26 cellular contexts compared by ENCODE assay signal in genomic region chr2:232562515-232563151, GRCh38. TPM values are rescaled to one million over a fixed set of nuclear protein-coding genes. Genes with fewer than 3 reads are reported as not detected.
DNase-seq lines count a peak whose midpoint lies in the region; ATAC-seq, FAIRE-seq and TF ChIP-seq lines count a peak whose summit lies in the region.
"Had no signal": no experiment of that assay in that cellular context is flagged by ENCODE, and none has a peak within 500 bp of the region (broad histone marks: within the 10 kb centered on the region; RNA-seq: fewer than 3 reads in every experiment).

No MANE protein-coding gene starts in this region.

- H2AFZ ChIP-seq in PC-3 (ENCODE audit: low read length), result no peak overlapping the region
- no peak overlapping the region for H2AFZ ChIP-seq in H1 (ENCODE audit: low read length)

- no peak overlapping the region for H2BK20ac ChIP-seq in H1 (ENCODE audit: low read length)

- BruUV-seq in PC-3 (replicated peaks; lab: Mats Ljungman, UMichigan), result no TSS peak

- H3K36me3 ChIP-seq in PC-3 (ENCODE audit: low read depth, low read length) (peaks cover 39% of the 10 kb centered on the region; the same call in 1 of the 2 replicates), H1 (ENCODE audit: control insufficient read depth in 2 of 4, insufficient read depth in 4 of 4, low read length in 3 of 4) (peaks cover 9 to 66% (median 35%) of the 10 kb centered on the region in 4 experiments), upper lobe of left lung (peaks cover 59 to 94% (median 72%) of the 10 kb centered on the region in 4 donors)
- H3K36me3 ChIP-seq in naive thymus-derived CD4-positive, alpha-beta T cell (ENCODE audit: control insufficient read depth in 2 of 3, insufficient read depth in 3 of 3, low read length in 3 of 3), result peaks cover 19 to 86% (median 22%) of the 10 kb centered on the region in 3 experiments

- in situ Hi-C loops in GM13977 (cut with MboI; ENCODE audit: low pct_unique_long_range_greater_than_20kb, low sequenced_read_pairs, unreplicated experiment), result no loop called here

- H2AK5ac ChIP-seq in H1 (ENCODE audit: low read depth, low read length), result no peak overlapping the region

- H2BK15ac ChIP-seq in H1 (ENCODE audit: low read length), result no peak overlapping the region

- peaks cover 2% of the 10 kb centered on the region; the same call in 1 of the 2 replicates for H3K79me1 ChIP-seq in H1 (ENCODE audit: low read depth, low read length)

- H3F3A ChIP-seq in PC-3 (ENCODE audit: low read length, unreplicated experiment), result no peaks in the 10 kb centered on the region

- peaks cover 77% of the 10 kb centered on the region for H3K36me3 Mint-ChIP-seq in stimulated activated memory B cell treated with anti-CD40 and anti-IgM and Interleukin-4, amounts not matched to agents 10 μg/mL and 1 μg/mL and 100 μg/mL, for 72 hours
- H3K36me3 Mint-ChIP-seq in naive thymus-derived CD4-positive, alpha-beta T cell, result peaks cover 15 to 66% (median 46%) of the 10 kb centered on the region in 5 donors

- no peaks in the 10 kb centered on the region for H3K79me2 ChIP-seq in PC-3 (ENCODE audit: low read length)
- no peaks in the 10 kb centered on the region for H3K79me2 ChIP-seq in H1 (ENCODE audit: control insufficient read depth in 1 of 2, insufficient read depth in 2 of 2, low read length in 2 of 2)

- no peak overlapping the region for H2BK12ac ChIP-seq in H1 (ENCODE audit: low read depth, low read length)

- peaks cover 4% of the 10 kb centered on the region for H3K4me1 ChIP-seq in PC-3 (ENCODE audit: insufficient read depth, low read length)
- no peaks in the 10 kb centered on the region for H3K4me1 ChIP-seq in H1 (replicated peaks in 1 of 4; ENCODE audit: control insufficient read depth in 3 of 4, insufficient read depth in 4 of 4, low read length in 3 of 4)
- no peaks in the 10 kb centered on the region for H3K4me1 ChIP-seq in naive thymus-derived CD4-positive, alpha-beta T cell (ENCODE audit: control insufficient read depth in 2 of 2, insufficient read depth in 2 of 2, low read length in 2 of 2)
- no peaks in the 10 kb centered on the region for H3K4me1 ChIP-seq in upper lobe of left lung

- H3K27ac ChIP-seq in PC-3 (ENCODE audit: low read length), result no peak overlapping the region
- no peak overlapping the region for H3K27ac ChIP-seq in H1 (ENCODE audit: low read depth, low read length)
- H3K27ac ChIP-seq in naive thymus-derived CD4-positive, alpha-beta T cell (ENCODE audit: low read depth, low read length), result no peak overlapping the region
- no peak overlapping the region for H3K27ac ChIP-seq in upper lobe of left lung

- H4K8ac ChIP-seq in H1 (ENCODE audit: extremely low read depth, insufficient read depth, low read length), result no peak overlapping the region

- no peak for TF ChIP-seq POLR2A in H1 (IDR thresholded peaks at IDR 0.05; ENCODE audit: control extremely low read depth in 1 of 2, low read depth in 2 of 2, low read length in 2 of 2)
- TF ChIP-seq POLR2A in upper lobe of left lung (IDR thresholded peaks at IDR 0.05), result no peak

- H3K9me2 ChIP-seq in PC-3 (replicated peaks; ENCODE audit: low read length), result no peaks in the 10 kb centered on the region

- ATAC-seq in PC-3, result no peak
- peak; percentile 83 for ATAC-seq in stimulated activated memory B cell treated with anti-CD40 and anti-IgM and Interleukin-4, amounts not matched to agents 10 μg/mL and 1 μg/mL and 100 μg/mL, for 72 hours
- no peak for ATAC-seq in naive thymus-derived CD4-positive, alpha-beta T cell
- no peak for ATAC-seq in upper lobe of left lung (ENCODE audit: low FRiP score in 2 of 2)
- ATAC-seq: activated CD4-positive, alpha-beta T cell treated with anti-CD3 and anti-CD28 coated beads for 36 hours; right cardiac atrium; SK-N-SH treated with all-trans-retinoic acid at 6 μM for 48 hours had no signal

- H3K4ac ChIP-seq in H1 (replicated peaks; ENCODE audit: insufficient read length, low read depth, low read length), result no peak overlapping the region

- FAIRE-seq in H1 (lab: Jason Lieb, UNC), result peak; percentile 28
- FAIRE-seq: keratinocyte had no signal

- no peak overlapping the region for H4K5ac ChIP-seq in H1 (ENCODE audit: insufficient read length, low read depth, low read length)

- WGBS in H1 (ENCODE audit: extremely low coverage in 1 of 2, insufficient coverage in 1 of 2, insufficient read length in 1 of 2, insufficient replicate concordance in 2 of 2, low coverage in 1 of 2, low lambda C conversion rate in 2 of 2, missing lambda C conversion rate in 1 of 2), 2 experiments, result 83% methylated on average over 8 of the region's 8 CpGs; no CpG with 5 or more reads in 1 of the 2 experiments
- 86 to 89% methylated on average over 8 of the region's 8 CpGs for WGBS in upper lobe of left lung, 2 donors

- TF ChIP-seq CTCF in GM13977 (IDR thresholded peaks at IDR 0.05; ENCODE audit: extremely low read depth, insufficient read depth, missing control alignments) (peak; percentile 0), PC-3 (conservative IDR thresholded peaks at IDR 0.05; ENCODE audit: low read depth, low read length) (peak; percentile 21; the same call in 1 of the 2 replicates), H1 (IDR thresholded peaks at IDR 0.05; ENCODE audit: control extremely low read depth in 1 of 3, insufficient read depth in 1 of 3, low read depth in 1 of 3, low read length in 3 of 3) (peak in 1 of 3 experiments; percentile 12; a peak in 1 of 4 replicates), upper lobe of left lung (IDR thresholded peaks at IDR 0.05) (no peak)

- H2BK5ac ChIP-seq in H1 (ENCODE audit: low read depth, low read length), result no peak overlapping the region

- no peaks in the 10 kb centered on the region for H3K9me3 ChIP-seq in PC-3 (ENCODE audit: low read length)
- H3K9me3 ChIP-seq in H1 (ENCODE audit: insufficient read depth in 2 of 2, low read depth in 1 of 2, low read length in 1 of 2), result no peaks in the 10 kb centered on the region
- no peaks in the 10 kb centered on the region for H3K9me3 ChIP-seq in naive thymus-derived CD4-positive, alpha-beta T cell (ENCODE audit: control insufficient read depth in 2 of 3, low read length in 3 of 3)
- no peaks in the 10 kb centered on the region for H3K9me3 ChIP-seq in upper lobe of left lung
- H3K9me3 ChIP-seq: spleen had no signal

- H3K4me3 Mint-ChIP-seq in stimulated activated memory B cell treated with anti-CD40 and anti-IgM and Interleukin-4, amounts not matched to agents 10 μg/mL and 1 μg/mL and 100 μg/mL, for 72 hours, result no peak overlapping the region
- H3K4me3 Mint-ChIP-seq in naive thymus-derived CD4-positive, alpha-beta T cell, result peak overlapping the region in 1 of 10 donors; percentile 45
- H3K4me3 Mint-ChIP-seq: activated CD4-positive, alpha-beta T cell treated with anti-CD3 and anti-CD28 coated beads for 36 hours; CD4-positive, CD25-positive, alpha-beta regulatory T cell had no signal

- no peak overlapping the region for H3K56ac ChIP-seq in H1 (replicated peaks; ENCODE audit: insufficient read length, low read depth, low read length)

- no peak overlapping the region for H3K23ac ChIP-seq in H1 (ENCODE audit: insufficient read length)

- H3K27me3 ChIP-seq in PC-3 (ENCODE audit: low read length) (no peaks in the 10 kb centered on the region), H1 (replicated peaks in 1 of 4; ENCODE audit: control insufficient read depth in 3 of 4, extremely low read depth in 1 of 4, insufficient read depth in 3 of 4, low read length in 3 of 4) (no peaks in the 10 kb centered on the region), upper lobe of left lung (no peaks in the 10 kb centered on the region)
- H3K27me3 ChIP-seq in naive thymus-derived CD4-positive, alpha-beta T cell (ENCODE audit: control insufficient read depth in 2 of 2, insufficient read depth in 2 of 2, low read length in 2 of 2), result no peaks in the 10 kb centered on the region
- H3K27me3 ChIP-seq: spleen had no signal

- H3K4me3 ChIP-seq in PC-3 (ENCODE audit: low read length) (no peak overlapping the region), H1 (ENCODE audit: extremely low read depth in 1 of 4, insufficient read depth in 2 of 4, low read depth in 3 of 4, low read length in 4 of 4) (no peak overlapping the region), upper lobe of left lung (no peak overlapping the region)
- no peak overlapping the region for H3K4me3 ChIP-seq in naive thymus-derived CD4-positive, alpha-beta T cell (ENCODE audit: low read length)
- H3K4me3 ChIP-seq: spleen had no signal

- no peak overlapping the region for H3K18ac ChIP-seq in H1 (ENCODE audit: extremely low read depth, low read length)

- no peak overlapping the region for H3K4me2 ChIP-seq in PC-3 (ENCODE audit: low read length)
- H3K4me2 ChIP-seq in H1 (ENCODE audit: insufficient read depth in 1 of 2, low read depth in 2 of 2, low read length in 2 of 2), result no peak overlapping the region

- H4K91ac ChIP-seq in H1 (replicated peaks; ENCODE audit: insufficient read length, low read length), result no peak overlapping the region

- intact Hi-C loops in PC-3 (cut with micrococcal nuclease), result no loop called here
- intact Hi-C loops in naive thymus-derived CD4-positive, alpha-beta T cell (cut with micrococcal nuclease), result no loop called here

- POLR2A ChIA-PET in PC-3 (lab: Charles Lee; ENCODE audit: unreplicated experiment) (no interaction called here), H1 (lab: Charles Lee; ENCODE audit: partially characterized antibody) (interaction anchor here (0.8 to 2.6 kb wide), 7 partner anchors 9 to 24 kb away, joined by 3 to 20 read pairs (median 4); partner anchors contain the start of genes EIF4E2 and TIGD1)
- POLR2A ChIA-PET in naive thymus-derived CD4-positive, alpha-beta T cell (lab: Charles Lee), result no interaction called here

- CTCF ChIA-PET in PC-3 (lab: Charles Lee), result no interaction called here
- CTCF ChIA-PET in H1 (lab: Charles Lee; ENCODE audit: partially characterized antibody), result interaction anchor here (0.5 to 2.1 kb wide), 8 partner anchors 10 to 581 kb away, joined by 3 to 8 read pairs (median 3); no protein-coding TSS in a partner anchor
- CTCF ChIA-PET in naive thymus-derived CD4-positive, alpha-beta T cell (lab: Charles Lee), result no interaction called here

- no peaks in the 10 kb centered on the region for H3K23me2 ChIP-seq in H1 (ENCODE audit: low read depth, low read length)

- no peaks in the 10 kb centered on the region for H3K27me3 Mint-ChIP-seq in stimulated activated memory B cell treated with anti-CD40 and anti-IgM and Interleukin-4, amounts not matched to agents 10 μg/mL and 1 μg/mL and 100 μg/mL, for 72 hours
- no peaks in the 10 kb centered on the region for H3K27me3 Mint-ChIP-seq in naive thymus-derived CD4-positive, alpha-beta T cell
- H3K27me3 Mint-ChIP-seq: activated CD4-positive, alpha-beta T cell treated with anti-CD3 and anti-CD28 coated beads for 36 hours; CD4-positive, CD25-positive, alpha-beta regulatory T cell had no signal

- DNase-seq in GM13977 (ENCODE audit: low spot score), result no peak
- no peak for DNase-seq in PC-3
- DNase-seq in H1 (ENCODE audit: low read depth in 1 of 2, low spot score in 2 of 2), result no peak
- DNase-seq in NCI-H2196 treated with DMSO at 0.1 percent for 48 hours (lab: John Stamatoyannopoulos, UW; ENCODE audit: unreplicated experiment), result no peak
- no peak for DNase-seq in naive thymus-derived CD4-positive, alpha-beta T cell
- DNase-seq in upper lobe of left lung, result no peak
- DNase-seq: activated CD4-positive, alpha-beta T cell treated with anti-CD3 and anti-CD28 coated beads for 36 hours; activated effector memory CD4-positive, alpha-beta T cell treated with anti-CD3 and anti-CD28 coated beads, Interleukin-2, amount 50 U/mL, for 16 hours; CD4-positive, CD25-positive, alpha-beta regulatory T cell; cerebellar nuclear complex; NCI-H1417; NCI-H2081 treated with DMSO at 0.1 percent for 48 hours; NCI-H345; NCI-H774; right cardiac atrium; spleen had no signal

- no peak overlapping the region for H3K9ac ChIP-seq in PC-3 (ENCODE audit: low read length)
- no peak overlapping the region for H3K9ac ChIP-seq in H1 (replicated peaks in 1 of 4; ENCODE audit: extremely low read depth in 1 of 4, low read depth in 3 of 4, low read length in 3 of 4)

- no peak overlapping the region for H3K14ac ChIP-seq in H1 (ENCODE audit: insufficient read length)

- H3K4me1 Mint-ChIP-seq in stimulated activated memory B cell treated with anti-CD40 and anti-IgM and Interleukin-4, amounts not matched to agents 10 μg/mL and 1 μg/mL and 100 μg/mL, for 72 hours, result peaks cover 6% of the 10 kb centered on the region
- H3K4me1 Mint-ChIP-seq in naive thymus-derived CD4-positive, alpha-beta T cell, result peaks cover 0 to 10% (median 0%) of the 10 kb centered on the region in 7 donors
- H3K4me1 Mint-ChIP-seq: activated CD4-positive, alpha-beta T cell treated with anti-CD3 and anti-CD28 coated beads for 36 hours had no signal

- H4K20me1 ChIP-seq in PC-3 (ENCODE audit: low read length), result no peaks in the 10 kb centered on the region
- H4K20me1 ChIP-seq in H1 (replicated peaks in 1 of 2; ENCODE audit: control insufficient read depth in 1 of 2, insufficient read depth in 2 of 2, low read length in 2 of 2), result peaks cover 0 to 3% of the 10 kb centered on the region in 2 experiments

- H3K9me3 Mint-ChIP-seq in stimulated activated memory B cell treated with anti-CD40 and anti-IgM and Interleukin-4, amounts not matched to agents 10 μg/mL and 1 μg/mL and 100 μg/mL, for 72 hours, result no peaks in the 10 kb centered on the region
- no peaks in the 10 kb centered on the region for H3K9me3 Mint-ChIP-seq in naive thymus-derived CD4-positive, alpha-beta T cell
- H3K9me3 Mint-ChIP-seq: CD4-positive, CD25-positive, alpha-beta regulatory T cell had no signal

- no peak overlapping the region for H2BK120ac ChIP-seq in H1 (replicated peaks; ENCODE audit: low read depth, low read length)

- no peak for TF ChIP-seq EP300 in H1 (IDR thresholded peaks at IDR 0.05; ENCODE audit: borderline replicate concordance in 1 of 2, low read depth in 2 of 2, low read length in 2 of 2)
- TF ChIP-seq EP300 in upper lobe of left lung (IDR thresholded peaks at IDR 0.05), result no peak

- H3K27ac Mint-ChIP-seq in stimulated activated memory B cell treated with anti-CD40 and anti-IgM and Interleukin-4, amounts not matched to agents 10 μg/mL and 1 μg/mL and 100 μg/mL, for 72 hours, result peak overlapping the region; percentile 64
- H3K27ac Mint-ChIP-seq in naive thymus-derived CD4-positive, alpha-beta T cell, result peak overlapping the region in 1 of 9 donors; percentile 26
- H3K27ac Mint-ChIP-seq: activated CD4-positive, alpha-beta T cell treated with anti-CD3 and anti-CD28 coated beads for 36 hours had no signal

- TF ChIP-seq RAD21 in H1 (IDR thresholded peaks at IDR 0.05 in 1 of 2, conservative IDR thresholded peaks at IDR 0.05 in 1 of 2; ENCODE audit: low read depth in 2 of 2, low read length in 2 of 2), result no peak

RNA-seq across cellular contexts. Expression of gene EIF4E2, which starts 12.1 kb away (rescaled TPM):
- total RNA-seq in PC-3 (2014; rRNA removed) (53.9 and 55.1 TPM in 2 replicates), upper lobe of left lung (10 to 100 TPM; 24.1 to 96.4 (median 57.2) TPM)
- total RNA-seq in H1 (2021; fragmentation: NEBNext Ultra II Directional; extraction: Animal tissue kit (Norgen Biotek cat#: 25700)), result 114 and 116 TPM in 2 replicates
- 38.0 and 39.4 TPM in 2 replicates for polyA plus RNA-seq in H1 (2011; rRNA removed)
- polyA plus RNA-seq in H1 (2011; cell fraction: cytosol; rRNA removed), result 53.4 TPM
- 49.3 TPM for polyA plus RNA-seq in H1 (2011; cell fraction: nucleus; rRNA removed)
- 113 to 126 TPM (median 115 TPM) in 4 replicates for polyA plus RNA-seq in H1 (2012, experiment 1 of 2)
- polyA plus RNA-seq in H1 (2012, experiment 2 of 2), result 73.3 TPM
- 56.9 TPM for polyA plus RNA-seq in H1 (2013, experiment 1 of 2)
- polyA plus RNA-seq in H1 (2013, experiment 2 of 2), result 59.0 TPM
- polyA minus RNA-seq in H1 (2011; rRNA and poly(A)+ RNA removed), result 40.4 and 45.9 TPM in 2 replicates
- polyA minus RNA-seq in H1 (2011; cell fraction: cytosol; rRNA and poly(A)+ RNA removed), result 27.6 TPM
- polyA minus RNA-seq in H1 (2011; cell fraction: nucleus; rRNA and poly(A)+ RNA removed), result 36.0 TPM
- 10 to 100 TPM; 51.9 to 77.6 (median 61.6) TPM for total RNA-seq in naive thymus-derived CD4-positive, alpha-beta T cell
- 10 to 100 TPM; 59.8 to 63.4 TPM for polyA plus RNA-seq in naive thymus-derived CD4-positive, alpha-beta T cell

RNA-seq across cellular contexts. Expression of gene TIGD1, which starts 12.3 kb away (rescaled TPM):
- total RNA-seq in PC-3 (2014; rRNA removed) (5.9 and 6.3 TPM in 2 replicates), upper lobe of left lung (10 to 100 TPM in 1 of 6 donors, 1 to 10 TPM in 5; 2.6 to 12.6 (median 4.4) TPM)
- 7.9 and 8.3 TPM in 2 replicates for total RNA-seq in H1 (2021; fragmentation: NEBNext Ultra II Directional; extraction: Animal tissue kit (Norgen Biotek cat#: 25700))
- polyA plus RNA-seq in H1 (2011; rRNA removed), result 4.2 and 4.7 TPM in 2 replicates
- 6.3 TPM for polyA plus RNA-seq in H1 (2011; cell fraction: cytosol; rRNA removed)
- 7.5 TPM for polyA plus RNA-seq in H1 (2011; cell fraction: nucleus; rRNA removed)
- polyA plus RNA-seq in H1 (2012, experiment 1 of 2), result 4.8 to 7.0 TPM (median 5.5 TPM) in 4 replicates
- 1.2 TPM for polyA plus RNA-seq in H1 (2012, experiment 2 of 2)
- 8.7 TPM for polyA plus RNA-seq in H1 (2013, experiment 1 of 2)
- 7.2 TPM for polyA plus RNA-seq in H1 (2013, experiment 2 of 2)
- polyA minus RNA-seq in H1 (2011; rRNA and poly(A)+ RNA removed), result 5.9 and 6.4 TPM in 2 replicates
- polyA minus RNA-seq in H1 (2011; cell fraction: cytosol; rRNA and poly(A)+ RNA removed), result 4.4 TPM
- polyA minus RNA-seq in H1 (2011; cell fraction: nucleus; rRNA and poly(A)+ RNA removed), result 25.9 TPM
- total RNA-seq in naive thymus-derived CD4-positive, alpha-beta T cell, result 10 to 100 TPM in 4 of 5 experiments, 1 to 10 TPM in 1; 9.7 to 23.4 (median 19.3) TPM
- polyA plus RNA-seq in naive thymus-derived CD4-positive, alpha-beta T cell, result 10 to 100 TPM; 17.1 to 23.8 TPM

RNA-seq across cellular contexts. Expression of gene CHRNG, which starts 23.1 kb away (rescaled TPM):
- total RNA-seq in PC-3 (2014; rRNA removed), result not detected in 2 replicates
- total RNA-seq in H1 (2021; fragmentation: NEBNext Ultra II Directional; extraction: Animal tissue kit (Norgen Biotek cat#: 25700)), result not detected in 2 replicates
- polyA plus RNA-seq in H1 (2011; rRNA removed), result 0.05 TPM in 2 replicates
- polyA plus RNA-seq in H1 (2011; cell fraction: cytosol; rRNA removed), result 0.08 TPM
- 0.14 TPM for polyA plus RNA-seq in H1 (2011; cell fraction: nucleus; rRNA removed)
- 0.09 to 0.12 TPM in 2 of 4 replicates, not detected in the others for polyA plus RNA-seq in H1 (2012, experiment 1 of 2)
- polyA plus RNA-seq in H1 (2012, experiment 2 of 2), result not detected
- 0.02 TPM for polyA plus RNA-seq in H1 (2013, experiment 1 of 2)
- polyA plus RNA-seq in H1 (2013, experiment 2 of 2), result not detected
- polyA minus RNA-seq in H1 (2011; rRNA and poly(A)+ RNA removed), result not detected in 2 replicates
- not detected for polyA minus RNA-seq in H1 (2011; cell fraction: cytosol; rRNA and poly(A)+ RNA removed)
- not detected for polyA minus RNA-seq in H1 (2011; cell fraction: nucleus; rRNA and poly(A)+ RNA removed)
- total RNA-seq in naive thymus-derived CD4-positive, alpha-beta T cell, result not detected
- under 1 TPM; 0.10 to 0.26 TPM for polyA plus RNA-seq in naive thymus-derived CD4-positive, alpha-beta T cell
- not detected for total RNA-seq in upper lobe of left lung
- total RNA-seq: activated CD4-positive, alpha-beta T cell treated with anti-CD3 and anti-CD28 coated beads for 36 hours; CD4-positive, CD25-positive, alpha-beta regulatory T cell; Daoy; H4; lower leg skin; M059J; mononuclear cell; right cardiac atrium; spleen; subcutaneous adipose tissue had no signal
- polyA plus RNA-seq: keratinocyte, neural cell, right cardiac atrium had no signal

RNA-seq across cellular contexts. Expression of gene CHRND, which starts 36.7 kb away (rescaled TPM):
- total RNA-seq in PC-3 (2014; rRNA removed) (not detected in 2 replicates), upper lobe of left lung (not detected)
- not detected in 2 replicates for total RNA-seq in H1 (2021; fragmentation: NEBNext Ultra II Directional; extraction: Animal tissue kit (Norgen Biotek cat#: 25700))
- 0.11 and 0.24 TPM in 2 replicates for polyA plus RNA-seq in H1 (2011; rRNA removed)
- polyA plus RNA-seq in H1 (2011; cell fraction: cytosol; rRNA removed), result 0.21 TPM
- 0.40 TPM for polyA plus RNA-seq in H1 (2011; cell fraction: nucleus; rRNA removed)
- 0.09 to 0.27 TPM (median 0.13 TPM) in 3 of 4 replicates, not detected in the other for polyA plus RNA-seq in H1 (2012, experiment 1 of 2)
- 0.35 TPM for polyA plus RNA-seq in H1 (2012, experiment 2 of 2)
- polyA plus RNA-seq in H1 (2013, experiment 1 of 2), result 0.12 TPM
- polyA plus RNA-seq in H1 (2013, experiment 2 of 2), result 0.11 TPM
- 0.06 TPM in 1 of 2 replicates, not detected in the other for polyA minus RNA-seq in H1 (2011; rRNA and poly(A)+ RNA removed)
- not detected for polyA minus RNA-seq in H1 (2011; cell fraction: cytosol; rRNA and poly(A)+ RNA removed)
- polyA minus RNA-seq in H1 (2011; cell fraction: nucleus; rRNA and poly(A)+ RNA removed), result not detected
- not detected for total RNA-seq in naive thymus-derived CD4-positive, alpha-beta T cell
- polyA plus RNA-seq in naive thymus-derived CD4-positive, alpha-beta T cell, result under 1 TPM in 1 of 2 donors, not detected in 1; 0.13 TPM
- total RNA-seq: activated CD4-positive, alpha-beta T cell treated with anti-CD3 and anti-CD28 coated beads for 36 hours; CD4-positive, CD25-positive, alpha-beta regulatory T cell; Daoy; H4; lower leg skin; M059J; mononuclear cell; subcutaneous adipose tissue had no signal
- polyA plus RNA-seq: CD4-positive, CD25-positive, alpha-beta regulatory T cell; keratinocyte; neural cell; spleen had no signal

RNA-seq across cellular contexts. Expression of gene PRSS56, which starts 42.4 kb away (rescaled TPM):
- not detected in 2 replicates for total RNA-seq in PC-3 (2014; rRNA removed)
- total RNA-seq in H1 (2021; fragmentation: NEBNext Ultra II Directional; extraction: Animal tissue kit (Norgen Biotek cat#: 25700)), result not detected in 2 replicates
- polyA plus RNA-seq in H1 (2011; rRNA removed), result 0.03 and 0.11 TPM in 2 replicates
- 0.09 TPM for polyA plus RNA-seq in H1 (2011; cell fraction: cytosol; rRNA removed)
- polyA plus RNA-seq in H1 (2011; cell fraction: nucleus; rRNA removed), result 0.14 TPM
- 0.17 TPM in 1 of 4 replicates, not detected in the others for polyA plus RNA-seq in H1 (2012, experiment 1 of 2)
- polyA plus RNA-seq in H1 (2012, experiment 2 of 2), result not detected
- not detected for polyA plus RNA-seq in H1 (2013, experiment 1 of 2)
- polyA plus RNA-seq in H1 (2013, experiment 2 of 2), result not detected
- not detected in 2 replicates for polyA minus RNA-seq in H1 (2011; rRNA and poly(A)+ RNA removed)
- not detected for polyA minus RNA-seq in H1 (2011; cell fraction: cytosol; rRNA and poly(A)+ RNA removed)
- polyA minus RNA-seq in H1 (2011; cell fraction: nucleus; rRNA and poly(A)+ RNA removed), result not detected
- not detected for total RNA-seq in naive thymus-derived CD4-positive, alpha-beta T cell
- not detected for polyA plus RNA-seq in naive thymus-derived CD4-positive, alpha-beta T cell
- not detected for total RNA-seq in upper lobe of left lung
- total RNA-seq: activated CD4-positive, alpha-beta T cell treated with anti-CD3 and anti-CD28 coated beads for 36 hours; CD4-positive, CD25-positive, alpha-beta regulatory T cell; Daoy; H4; lower leg skin; M059J; mononuclear cell; subcutaneous adipose tissue had no signal
- polyA plus RNA-seq: CD4-positive, CD25-positive, alpha-beta regulatory T cell; keratinocyte had no signal

Comparison
In these comparisons a context has a peak if more than half of its experiments do, and no peak if none do; other contexts are left out.
1. CTCF ChIP-seq: peak in GM13977 (single experiment) and PC-3 (single experiment); none in upper lobe of left lung (0 of 6).